ENCODE assay signal across 24 cellular contexts in genomic region chr21:42629856-42630410, GRCh38. TPM values are rescaled to one million over a fixed set of nuclear protein-coding genes. Genes with fewer than 3 reads are reported as not detected.
DNase-seq lines count a peak whose midpoint lies in the region; ATAC-seq, FAIRE-seq and TF ChIP-seq lines count a peak whose summit lies in the region.
"Had no signal": no experiment of that assay in that cellular context is flagged by ENCODE, and none has a peak within 500 bp of the region (broad histone marks: within the 10 kb centered on the region; RNA-seq: fewer than 3 reads in every experiment).

No MANE protein-coding gene starts in this region.

- no peak overlapping the region for H2BK20ac ChIP-seq in H1 (ENCODE audit: low read length)

- CTCF ChIA-PET in H1 (lab: Charles Lee; ENCODE audit: partially characterized antibody) = interaction anchor here (2.0 kb wide), 1 partner anchor 37 kb away, joined by 6 read pairs; no protein-coding TSS in a partner anchor

- peaks cover 7% of the 10 kb centered on the region; the same call in 1 of the 2 replicates for H3K23me2 ChIP-seq in H1 (ENCODE audit: low read depth, low read length)

- H3K27me3 ChIP-seq in H1 (replicated peaks in 1 of 4; ENCODE audit: control insufficient read depth in 3 of 4, extremely low read depth in 1 of 4, insufficient read depth in 3 of 4, low read length in 3 of 4) (peaks cover 0 to 7% (median 3%) of the 10 kb centered on the region in 4 experiments; a peak in 2 of 7 replicates), sigmoid colon (no peaks in the 10 kb centered on the region)

- peak overlapping the region; percentile 51 for H3K4ac ChIP-seq in H1 (replicated peaks; ENCODE audit: insufficient read length, low read depth, low read length)

- no peak overlapping the region for H4K8ac ChIP-seq in H1 (ENCODE audit: extremely low read depth, insufficient read depth, low read length)

- no peak overlapping the region for H3K9ac ChIP-seq in H1 (replicated peaks in 1 of 4; ENCODE audit: extremely low read depth in 1 of 4, low read depth in 3 of 4, low read length in 3 of 4)
- H3K9ac ChIP-seq: BLaER1 had no signal

- H3K56ac ChIP-seq in H1 (replicated peaks; ENCODE audit: insufficient read length, low read depth, low read length) = no peak overlapping the region

- no peak overlapping the region for H2AK5ac ChIP-seq in H1 (ENCODE audit: low read depth, low read length)

- no peak overlapping the region for H3K4me2 ChIP-seq in H1 (ENCODE audit: insufficient read depth in 1 of 2, low read depth in 2 of 2, low read length in 2 of 2)
- H3K4me2 ChIP-seq: BLaER1 had no signal

- no peak for ATAC-seq in GM18505 (IDR thresholded peaks at IDR 0.05; ENCODE audit: unreplicated experiment)
- ATAC-seq: Panc1 had no signal

- H2AFZ ChIP-seq in H1 (ENCODE audit: low read length) = no peak overlapping the region

- intact Hi-C loops in sigmoid colon (cut with DNase I) = no loop called here

- no peaks in the 10 kb centered on the region for H4K20me1 ChIP-seq in H1 (replicated peaks in 1 of 2; ENCODE audit: control insufficient read depth in 1 of 2, insufficient read depth in 2 of 2, low read length in 2 of 2)
- H4K20me1 ChIP-seq: BLaER1 had no signal

- no peaks in the 10 kb centered on the region for H3K79me2 ChIP-seq in H1 (ENCODE audit: control insufficient read depth in 1 of 2, insufficient read depth in 2 of 2, low read length in 2 of 2)

- no peak overlapping the region for H3K14ac ChIP-seq in H1 (ENCODE audit: insufficient read length)

- TF ChIP-seq EP300 in H1 (IDR thresholded peaks at IDR 0.05; ENCODE audit: borderline replicate concordance in 1 of 2, low read depth in 2 of 2, low read length in 2 of 2) = no peak
- TF ChIP-seq EP300 in sigmoid colon (IDR thresholded peaks at IDR 0.05) = no peak

- no peak overlapping the region for H4K5ac ChIP-seq in H1 (ENCODE audit: insufficient read length, low read depth, low read length)

- H2BK15ac ChIP-seq in H1 (ENCODE audit: low read length) = no peak overlapping the region

- H3K9me3 ChIP-seq in H1 (ENCODE audit: insufficient read depth in 2 of 2, low read depth in 1 of 2, low read length in 1 of 2) (no peaks in the 10 kb centered on the region), sigmoid colon (no peaks in the 10 kb centered on the region)
- H3K9me3 ChIP-seq: BLaER1, Caco-2, SJSA1 had no signal

- H3K4me1 ChIP-seq in H1 (replicated peaks in 1 of 4; ENCODE audit: control insufficient read depth in 3 of 4, insufficient read depth in 4 of 4, low read length in 3 of 4) (peaks cover 0 to 7% (median 2%) of the 10 kb centered on the region in 4 experiments; a peak in 2 of 7 replicates), sigmoid colon (no peaks in the 10 kb centered on the region)
- H3K4me1 ChIP-seq: SJSA1 had no signal

- no peak for TF ChIP-seq CTCF in H1 (IDR thresholded peaks at IDR 0.05; ENCODE audit: control extremely low read depth in 1 of 3, insufficient read depth in 1 of 3, low read depth in 1 of 3, low read length in 3 of 3)
- no peak for TF ChIP-seq CTCF in sigmoid colon (IDR thresholded peaks at IDR 0.05)

- TF ChIP-seq RAD21 in H1 (IDR thresholded peaks at IDR 0.05 in 1 of 2, conservative IDR thresholded peaks at IDR 0.05 in 1 of 2; ENCODE audit: low read depth in 2 of 2, low read length in 2 of 2) = no peak

- TF ChIP-seq POLR2A in H1 (IDR thresholded peaks at IDR 0.05; ENCODE audit: control extremely low read depth in 1 of 2, low read depth in 2 of 2, low read length in 2 of 2) (no peak), sigmoid colon (IDR thresholded peaks at IDR 0.05) (no peak), GM18505 (IDR thresholded peaks at IDR 0.05; ENCODE audit: borderline replicate concordance, extremely low read depth, insufficient read depth, insufficient read length) (no peak)

- peak overlapping the region; percentile 85 for H4K91ac ChIP-seq in H1 (replicated peaks; ENCODE audit: insufficient read length, low read length)

- no peak overlapping the region for H3K4me3 ChIP-seq in H1 (ENCODE audit: extremely low read depth in 1 of 4, insufficient read depth in 2 of 4, low read depth in 3 of 4, low read length in 4 of 4)
- no peak overlapping the region for H3K4me3 ChIP-seq in sigmoid colon
- H3K4me3 ChIP-seq: BLaER1, SJSA1 had no signal

- no peak overlapping the region; the same call in 1 of the 2 replicates for H3K18ac ChIP-seq in H1 (ENCODE audit: extremely low read depth, low read length)

- POLR2A ChIA-PET in H1 (lab: Charles Lee; ENCODE audit: partially characterized antibody) = no interaction called here

- DNase-seq in NCI-H146 (lab: John Stamatoyannopoulos, UW) (peak; percentile 6), NCI-H146 treated with DMSO at 0.1 percent for 48 hours (lab: John Stamatoyannopoulos, UW; ENCODE audit: unreplicated experiment) (no peak), COLO668 (lab: John Stamatoyannopoulos, UW; ENCODE audit: unreplicated experiment) (peak; percentile 49), H1 (ENCODE audit: low read depth in 1 of 2, low spot score in 2 of 2) (no peak), sigmoid colon (peak; percentile 37), RCC 7860 (ENCODE audit: low spot score) (no peak)
- no peak for DNase-seq in effector CD8-positive, alpha-beta T cell (lab: John Stamatoyannopoulos, UW)
- DNase-seq: ACHN; Caco-2; CD4-positive, alpha-beta T cell; DMS 273 treated with DMSO at 0.1 percent for 48 hours; Karpas-422; MV-4-11; NCI-H187; NCI-H2107; NCI-H446 treated with DMSO at 0.1 percent for 48 hours; NCI-H526 treated with DMSO at 0.1 percent for 48 hours had no signal

- H3K36me3 ChIP-seq in H1 (ENCODE audit: control insufficient read depth in 2 of 4, insufficient read depth in 4 of 4, low read length in 3 of 4) (no peaks in the 10 kb centered on the region), sigmoid colon (no peaks in the 10 kb centered on the region)
- H3K36me3 ChIP-seq: BLaER1, SJSA1 had no signal

- H2BK120ac ChIP-seq in H1 (replicated peaks; ENCODE audit: low read depth, low read length) = no peak overlapping the region

- no peak for FAIRE-seq in H1 (lab: Jason Lieb, UNC)
- FAIRE-seq in RCC 7860 (lab: Jason Lieb, UNC) = no peak
- FAIRE-seq: G401.6 had no signal

- H3K79me1 ChIP-seq in H1 (ENCODE audit: low read depth, low read length) = 0 out of 2 replicates have a peak, but pooled peaks cover 2% of the 10 kb centered on the region

- no peak overlapping the region for H3K23ac ChIP-seq in H1 (ENCODE audit: insufficient read length)

- no peak overlapping the region for H2BK12ac ChIP-seq in H1 (ENCODE audit: low read depth, low read length)

- WGBS in H1 (ENCODE audit: extremely low coverage in 1 of 2, insufficient coverage in 1 of 2, insufficient read length in 1 of 2, insufficient replicate concordance in 2 of 2, low coverage in 1 of 2, low lambda C conversion rate in 2 of 2, missing lambda C conversion rate in 1 of 2), 2 experiments = 85% methylated on average over 7 of the region's 7 CpGs; no CpG with 5 or more reads in 1 of the 2 experiments
- WGBS in sigmoid colon, 2 donors = 77 to 81% methylated on average over 7 of the region's 7 CpGs

- H3K27ac ChIP-seq in H1 (ENCODE audit: low read depth, low read length) (no peak overlapping the region), sigmoid colon (no peak overlapping the region)
- H3K27ac ChIP-seq: 22Rv1, BLaER1, SJSA1 had no signal

- H2BK5ac ChIP-seq in H1 (ENCODE audit: low read depth, low read length) = no peak overlapping the region

TF ChIP-seq in H1, 55 proteins besides CTCF, POLR2A, EP300 and RAD21 (continues in another document):
- TF ChIP-seq EGR1 (IDR thresholded peaks at IDR 0.05; ENCODE audit: borderline replicate concordance, low read depth, low read length) (no peak), TEAD4 (IDR thresholded peaks at IDR 0.05; ENCODE audit: low read depth, low read length) (no peak), EZH2 (IDR thresholded peaks at IDR 0.05; ENCODE audit: low read depth, low read length, severe bottlenecking) (no peak), GABPA (IDR thresholded peaks at IDR 0.05; ENCODE audit: borderline replicate concordance, insufficient read depth, low read length) (no peak), HDAC2 (IDR thresholded peaks at IDR 0.05; ENCODE audit: borderline replicate concordance in 1 of 2, low read depth in 2 of 2, low read length in 2 of 2) (no peak), MAX (IDR thresholded peaks at IDR 0.05) (no peak), SP1 (IDR thresholded peaks at IDR 0.05; ENCODE audit: low read depth, low read length) (no peak), E2F6 (IDR thresholded peaks at IDR 0.05) (no peak), SP2 (IDR thresholded peaks at IDR 0.05; ENCODE audit: low read length) (no peak), BACH1 (IDR thresholded peaks at IDR 0.05; ENCODE audit: low read length) (no peak), RBBP5 (IDR thresholded peaks at IDR 0.05; ENCODE audit: borderline replicate concordance, low read depth, low read length) (no peak), SRF (IDR thresholded peaks at IDR 0.05; ENCODE audit: low read depth, low read length) (no peak), FOSL1 (IDR thresholded peaks at IDR 0.05; ENCODE audit: insufficient read depth, low read depth, low read length) (no peak), SUZ12 (IDR thresholded peaks at IDR 0.05; ENCODE audit: low read length) (no peak), MAFK (IDR thresholded peaks at IDR 0.05; ENCODE audit: low read depth, low read length) (no peak), CEBPB (IDR thresholded peaks at IDR 0.05; ENCODE audit: low read depth, low read length) (no peak), KDM1A (IDR thresholded peaks at IDR 0.05; ENCODE audit: borderline replicate concordance, low read length) (no peak)

RNA-seq across cellular contexts. Expression of gene PDE9A, which starts 23.5 kb away (rescaled TPM):
- total RNA-seq in H1 (2021; fragmentation: NEBNext Ultra II Directional; extraction: Animal tissue kit (Norgen Biotek cat#: 25700)) = 45.7 and 45.9 TPM in 2 replicates
- polyA plus RNA-seq in H1 (2011; rRNA removed) (39.2 and 46.7 TPM in 2 replicates), sigmoid colon (100 to 1,000 TPM; 103 to 433 (median 184) TPM)
- 39.6 TPM for polyA plus RNA-seq in H1 (2011; cell fraction: cytosol; rRNA removed)
- 71.9 TPM for polyA plus RNA-seq in H1 (2011; cell fraction: nucleus; rRNA removed)
- polyA plus RNA-seq in H1 (2012, experiment 1 of 2) = 36.3 to 41.3 TPM (median 40.5 TPM) in 4 replicates
- polyA plus RNA-seq in H1 (2012, experiment 2 of 2) = 37.8 TPM
- polyA plus RNA-seq in H1 (2013, experiment 1 of 2) = 28.8 TPM
- polyA plus RNA-seq in H1 (2013, experiment 2 of 2) = 30.4 TPM
- 22.5 and 33.8 TPM in 2 replicates for polyA minus RNA-seq in H1 (2011; rRNA and poly(A)+ RNA removed)
- 25.3 TPM for polyA minus RNA-seq in H1 (2011; cell fraction: cytosol; rRNA and poly(A)+ RNA removed)
- polyA minus RNA-seq in H1 (2011; cell fraction: nucleus; rRNA and poly(A)+ RNA removed) = 43.2 TPM
- 100 to 1,000 TPM in 1 of 4 donors, 10 to 100 TPM in 3; 71.6 to 102 (median 83.2) TPM for total RNA-seq in sigmoid colon
- polyA plus RNA-seq: IgD-negative memory B cell had no signal

Comparison
In these comparisons a context has a peak if more than half of its experiments do, and no peak if none do; other contexts are left out.
1. DNase-seq: peak in NCI-H146 (single experiment), COLO668 (single experiment) and sigmoid colon (single experiment); none in NCI-H146 treated with DMSO at 0.1 percent for 48 hours (single experiment), H1 (0 of 2), RCC 7860 (single experiment) and effector CD8-positive, alpha-beta T cell (single experiment).